Comparison of ENCODE assay signal across 27 cellular contexts in the genomic region with DNA sequence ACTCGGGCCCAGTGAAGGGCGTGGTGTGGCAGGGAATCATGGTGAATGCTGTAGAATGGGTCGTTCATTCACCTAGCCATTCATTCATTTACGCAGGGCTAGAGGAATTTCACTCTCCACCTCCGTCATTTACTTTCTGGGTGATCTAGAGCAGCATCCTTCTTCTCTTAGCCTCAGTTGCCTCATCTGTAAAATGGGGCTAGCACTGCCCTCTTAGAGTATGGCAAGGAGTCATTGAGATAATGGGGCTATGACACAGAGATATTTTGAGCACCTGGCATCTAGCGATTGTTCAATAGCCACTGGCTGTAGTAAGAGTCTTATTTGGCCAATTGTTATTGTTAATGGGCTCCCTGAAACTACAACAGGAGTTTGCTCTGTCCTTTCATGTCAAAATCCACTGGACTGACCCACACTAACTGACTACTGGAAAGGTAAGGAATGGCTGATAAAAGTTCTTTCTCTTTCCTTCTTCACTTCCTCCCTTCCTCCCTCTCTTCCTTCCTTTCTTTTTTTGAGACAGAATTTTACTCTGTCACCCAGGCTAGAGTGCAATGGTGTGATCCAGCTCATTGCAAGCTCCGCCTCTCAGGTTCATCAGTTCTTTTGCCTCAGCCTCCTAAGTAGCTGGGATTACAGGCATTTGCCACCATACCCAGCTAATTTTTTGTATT.
"Had no signal": no experiment of that assay in that cellular context is flagged by ENCODE, and none has a peak within 500 bp of the region (broad histone marks: within the 10 kb centered on the region; RNA-seq: fewer than 3 reads in every experiment).

No MANE protein-coding gene starts in this region.

- H3K36me3 ChIP-seq: ascending aorta, gastroesophageal sphincter, pancreas, prostate gland, tibial nerve, uterus had no signal

- DNase-seq: activated B cell treated with CpG ODN at 0.5 μM for 24 hours; activated CD4-positive, alpha-beta T cell treated with anti-CD3 and anti-CD28 coated beads, Interleukin-2, amount 50 U/mL, for 4 hours; activated effector memory CD4-positive, alpha-beta T cell treated with anti-CD3 and anti-CD28 coated beads, Interleukin-2, amount 50 U/mL, for 16 hours; activated naive CD4-positive, alpha-beta T cell treated with anti-CD3 and anti-CD28 coated beads, Interleukin-2, amount 10 ng/mL, durations not matched to agents 7 days and 5 days; activated naive CD8-positive, alpha-beta T cell treated with anti-CD3 and anti-CD28 coated beads, Interleukin-2, amount 10 ng/mL, durations not matched to agents 7 days and 5 days; activated T-cell treated with anti-CD3 and anti-CD28 coated beads for 4 hours; cortex of kidney; effector memory CD8-positive, alpha-beta T cell; left cardiac atrium; pancreas; retina; stimulated activated CD4-positive, alpha-beta T cell treated with anti-CD3 and anti-CD28 coated beads, Interleukin-2, amount 100 ng/mL, for 24 hours; stimulated activated naive B cell treated with anti-CD40 and anti-IgM and Interleukin-4, amounts not matched to agents 10 μg/mL and 1 μg/mL and 100 μg/mL, for 72 hours; uterus had no signal

- ATAC-seq: effector memory CD8-positive, alpha-beta T cell; gastroesophageal sphincter; left cardiac atrium; pancreas; stimulated activated naive B cell treated with anti-CD40 and anti-IgM and Interleukin-4, amounts not matched to agents 10 μg/mL and 1 μg/mL and 100 μg/mL, for 72 hours had no signal

- H3K4me1 Mint-ChIP-seq: activated B cell treated with CpG ODN at 0.5 μM for 24 hours, memory B cell had no signal

- H3K9me3 Mint-ChIP-seq: activated B cell treated with CpG ODN at 0.5 μM for 24 hours; activated naive CD4-positive, alpha-beta T cell treated with anti-CD3 and anti-CD28 coated beads, Interleukin-2, amount 10 ng/mL, durations not matched to agents 7 days and 5 days; activated naive CD8-positive, alpha-beta T cell treated with anti-CD3 and anti-CD28 coated beads, Interleukin-2, amount 10 ng/mL, durations not matched to agents 7 days and 5 days; activated T-helper 1 cell treated with anti-CD3 and anti-CD28 coated beads, Interleukin-12 subunit alpha, Interleukin-12 subunit beta, Interleukin-2, Interleukin-4 antibody, amounts not matched to agents 30 ng/mL and 10 ng/mL and 1 ng/mL, durations not matched to agents 14 hours and 24 hours and 36 hours; brain; effector memory CD8-positive, alpha-beta T cell; memory B cell; nephron; stimulated activated naive B cell treated with anti-CD40 and anti-IgM and Interleukin-4, amounts not matched to agents 10 μg/mL and 1 μg/mL and 100 μg/mL, for 72 hours; T-helper 2 cell treated with Interferon-gamma antibody and Interleukin-4, amounts not matched to agents 5 μg/mL and 100 μg/mL, for 36 hours had no signal

- H3K4me1 ChIP-seq: ascending aorta, gastroesophageal sphincter, pancreas, prostate gland, tibial nerve, uterus had no signal

- H3K9me3 ChIP-seq: ascending aorta, gastroesophageal sphincter, pancreas, prostate gland, tibial nerve, uterus had no signal

- H3K27me3 ChIP-seq: ascending aorta, gastroesophageal sphincter, hepatocyte, pancreas, tibial nerve, uterus had no signal

- H3K4me2 ChIP-seq: hepatocyte, smooth muscle cell had no signal

- H3K4me3 ChIP-seq: ascending aorta, gastroesophageal sphincter, hepatocyte, pancreas, prostate gland, smooth muscle cell, tibial nerve, uterus had no signal

- H2AFZ ChIP-seq: hepatocyte had no signal

- H3K4me3 Mint-ChIP-seq: activated B cell treated with CpG ODN at 0.5 μM for 24 hours; activated naive CD4-positive, alpha-beta T cell treated with anti-CD3 and anti-CD28 coated beads, Interleukin-2, amount 10 ng/mL, durations not matched to agents 7 days and 5 days; activated naive CD8-positive, alpha-beta T cell treated with anti-CD3 and anti-CD28 coated beads, Interleukin-2, amount 10 ng/mL, durations not matched to agents 7 days and 5 days; activated T-helper 1 cell treated with anti-CD3 and anti-CD28 coated beads, Interleukin-12 subunit alpha, Interleukin-12 subunit beta, Interleukin-2, Interleukin-4 antibody, amounts not matched to agents 30 ng/mL and 10 ng/mL and 1 ng/mL, durations not matched to agents 14 hours and 24 hours and 36 hours; effector memory CD8-positive, alpha-beta T cell; memory B cell; nephron; stimulated activated naive B cell treated with anti-CD40 and anti-IgM and Interleukin-4, amounts not matched to agents 10 μg/mL and 1 μg/mL and 100 μg/mL, for 72 hours; T-helper 2 cell treated with Interferon-gamma antibody and Interleukin-4, amounts not matched to agents 5 μg/mL and 100 μg/mL, for 36 hours had no signal

- H3K79me2 ChIP-seq: hepatocyte had no signal

- H3K27ac ChIP-seq: ascending aorta, gastroesophageal sphincter, hepatocyte, pancreas, prostate gland, tibial nerve, uterus had no signal

- H3K36me3 Mint-ChIP-seq: activated naive CD4-positive, alpha-beta T cell treated with anti-CD3 and anti-CD28 coated beads, Interleukin-2, amount 10 ng/mL, durations not matched to agents 7 days and 5 days; activated naive CD8-positive, alpha-beta T cell treated with anti-CD3 and anti-CD28 coated beads, Interleukin-2, amount 10 ng/mL, durations not matched to agents 7 days and 5 days; brain; memory B cell; stimulated activated naive B cell treated with anti-CD40 and anti-IgM and Interleukin-4, amounts not matched to agents 10 μg/mL and 1 μg/mL and 100 μg/mL, for 72 hours had no signal

- FAIRE-seq: endothelial cell of umbilical vein, keratinocyte, pancreas had no signal

- H3K27ac Mint-ChIP-seq: activated B cell treated with CpG ODN at 0.5 μM for 24 hours; activated naive CD4-positive, alpha-beta T cell treated with anti-CD3 and anti-CD28 coated beads, Interleukin-2, amount 10 ng/mL, durations not matched to agents 7 days and 5 days; activated naive CD8-positive, alpha-beta T cell treated with anti-CD3 and anti-CD28 coated beads, Interleukin-2, amount 10 ng/mL, durations not matched to agents 7 days and 5 days; activated T-helper 1 cell treated with anti-CD3 and anti-CD28 coated beads, Interleukin-12 subunit alpha, Interleukin-12 subunit beta, Interleukin-2, Interleukin-4 antibody, amounts not matched to agents 30 ng/mL and 10 ng/mL and 1 ng/mL, durations not matched to agents 14 hours and 24 hours and 36 hours; effector memory CD8-positive, alpha-beta T cell; memory B cell; stimulated activated naive B cell treated with anti-CD40 and anti-IgM and Interleukin-4, amounts not matched to agents 10 μg/mL and 1 μg/mL and 100 μg/mL, for 72 hours; T-helper 2 cell treated with Interferon-gamma antibody and Interleukin-4, amounts not matched to agents 5 μg/mL and 100 μg/mL, for 36 hours had no signal
